In the genomic region with DNA sequence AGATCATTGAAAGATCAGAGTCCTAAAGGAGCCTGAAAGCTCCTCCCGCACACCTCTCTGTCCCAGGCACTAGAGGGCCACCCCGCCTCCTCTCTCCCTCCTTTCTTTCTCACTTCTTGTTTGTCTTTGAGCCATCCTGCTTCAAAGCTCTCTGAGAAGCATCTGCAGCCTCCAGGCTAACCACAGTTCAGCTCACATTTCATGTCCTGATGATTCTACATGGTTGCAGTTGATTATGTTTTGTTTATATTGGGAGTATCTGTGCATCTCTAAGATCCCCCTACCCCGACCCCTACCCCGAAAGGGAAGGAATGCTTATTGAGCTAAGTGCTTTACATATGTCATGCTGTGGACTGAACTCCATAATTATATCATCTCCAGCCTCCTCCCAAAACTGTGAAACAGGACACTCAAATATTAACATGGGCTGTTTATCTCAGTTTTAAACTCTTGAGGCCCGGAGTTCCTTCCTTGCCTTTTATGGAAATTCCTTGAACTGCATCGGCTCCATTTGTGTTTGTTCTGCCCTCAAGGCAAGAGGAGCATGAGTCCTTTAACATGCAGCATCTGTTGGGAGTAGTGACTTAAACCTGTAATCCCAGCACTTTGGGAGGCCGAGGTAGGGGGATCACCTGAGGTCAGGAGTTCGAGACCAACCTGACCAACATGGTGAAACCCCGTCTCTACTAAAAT, we compare ENCODE assay signal across 8 cellular contexts. TPM values are rescaled to one million over a fixed set of nuclear protein-coding genes. Genes with fewer than 3 reads are reported as not detected.
A peak's percentile ranks its signal among the peaks of the same experiment; 100 is the strongest.
DNase-seq lines count a peak whose midpoint lies in the region; TF ChIP-seq lines count a peak whose summit lies in the region.

No MANE protein-coding gene starts in this region.

- no peaks in the 10 kb centered on the region for H3K36me3 Mint-ChIP-seq in activated T-helper 2 cell treated with anti-CD3 and anti-CD28 coated beads, Interferon-gamma antibody, Interleukin-2, Interleukin-4, amounts not matched to agents 10 μg/mL and 5 μg/mL and 100 μg/mL, durations not matched to agents 14 hours and 24 hours and 36 hours (ENCODE audit: low read depth)

- peaks cover 11% of the 10 kb centered on the region for H3K27me3 Mint-ChIP-seq in activated T-helper 2 cell treated with anti-CD3 and anti-CD28 coated beads, Interferon-gamma antibody, Interleukin-2, Interleukin-4, amounts not matched to agents 10 μg/mL and 5 μg/mL and 100 μg/mL, durations not matched to agents 14 hours and 24 hours and 36 hours (ENCODE audit: low read depth)

- H3K9me3 ChIP-seq in uterus, result no peaks in the 10 kb centered on the region

- H3K4me1 Mint-ChIP-seq in activated T-helper 2 cell treated with anti-CD3 and anti-CD28 coated beads, Interferon-gamma antibody, Interleukin-2, Interleukin-4, amounts not matched to agents 10 μg/mL and 5 μg/mL and 100 μg/mL, durations not matched to agents 14 hours and 24 hours and 36 hours (ENCODE audit: low read depth), result peaks cover 12% of the 10 kb centered on the region

- H3K27ac Mint-ChIP-seq in activated T-helper 2 cell treated with anti-CD3 and anti-CD28 coated beads, Interferon-gamma antibody, Interleukin-2, Interleukin-4, amounts not matched to agents 10 μg/mL and 5 μg/mL and 100 μg/mL, durations not matched to agents 14 hours and 24 hours and 36 hours, result no peak overlapping the region

- peaks cover 8% of the 10 kb centered on the region for H3K9me3 Mint-ChIP-seq in activated T-helper 2 cell treated with anti-CD3 and anti-CD28 coated beads, Interferon-gamma antibody, Interleukin-2, Interleukin-4, amounts not matched to agents 10 μg/mL and 5 μg/mL and 100 μg/mL, durations not matched to agents 14 hours and 24 hours and 36 hours

- TF ChIP-seq POLR2A in uterus (IDR thresholded peaks at IDR 0.05), result no peak

- H3K36me3 ChIP-seq in uterus, result no peaks in the 10 kb centered on the region

- TF ChIP-seq CTCF in uterus (IDR thresholded peaks at IDR 0.05), result no peak

- H3K4me3 Mint-ChIP-seq in activated T-helper 2 cell treated with anti-CD3 and anti-CD28 coated beads, Interferon-gamma antibody, Interleukin-2, Interleukin-4, amounts not matched to agents 10 μg/mL and 5 μg/mL and 100 μg/mL, durations not matched to agents 14 hours and 24 hours and 36 hours (ENCODE audit: low read depth), result no peak overlapping the region

- peak; percentile 12 for DNase-seq in stimulated activated CD4-positive, alpha-beta T cell treated with anti-CD3 and anti-CD28 coated beads, Interleukin-15, amount 100 ng/mL, for 24 hours
- no peak for DNase-seq in stimulated activated CD4-positive, alpha-beta T cell treated with anti-CD3 and anti-CD28 coated beads, Interleukin-4, amount 100 ng/mL, for 24 hours
- DNase-seq in HCEC 1CT (peak; percentile 82), NCI-H1105 treated with DMSO at 0.1 percent for 48 hours (lab: John Stamatoyannopoulos, UW) (peak; percentile 27), kidney glomerular epithelial cell (lab: John Stamatoyannopoulos, UW) (peak; percentile 25), uterus (no peak), cerebellar nuclear complex (lab: John Stamatoyannopoulos, UW) (no peak)
- peak; percentile 17 for DNase-seq in activated T-helper 2 cell treated with anti-CD3 and anti-CD28 coated beads, Interferon-gamma antibody, Interleukin-2, Interleukin-4, amounts not matched to agents 10 μg/mL and 5 μg/mL and 100 μg/mL, durations not matched to agents 14 hours and 24 hours and 36 hours (ENCODE audit: low spot score)

- peak overlapping the region; percentile 0 to 66 for H3K27ac ChIP-seq in uterus

- H3K4me3 ChIP-seq in uterus, result no peak overlapping the region

- H3K27me3 ChIP-seq in uterus, result no peaks in the 10 kb centered on the region

- peaks cover 0 to 8% of the 10 kb centered on the region in 2 donors for H3K4me1 ChIP-seq in uterus

- intact Hi-C loops in activated T-helper 2 cell treated with anti-CD3 and anti-CD28 coated beads, Interferon-gamma antibody, Interleukin-2, Interleukin-4, amounts not matched to agents 10 μg/mL and 5 μg/mL and 100 μg/mL, durations not matched to agents 14 hours and 24 hours and 36 hours (cut with micrococcal nuclease), result no loop called here
- intact Hi-C loops in uterus (cut with DNase I; ENCODE audit: low total_unique reads), result no loop called here

RNA-seq across cellular contexts. Expression of a gene that starts 30.9 kb away (rescaled TPM):
- 6.5 and 6.6 TPM in 2 replicates for total RNA-seq in activated T-helper 2 cell treated with anti-CD3 and anti-CD28 coated beads, Interferon-gamma antibody, Interleukin-2, Interleukin-4, amounts not matched to agents 10 μg/mL and 5 μg/mL and 100 μg/mL, durations not matched to agents 14 hours and 24 hours and 36 hours
- total RNA-seq in uterus, result 10 to 100 TPM; 12.6 to 44.8 (median 32.3) TPM

Comparison
In these comparisons a context has a peak if more than half of its experiments do, and no peak if none do; other contexts are left out.
1. DNase-seq: peak in stimulated activated CD4-positive, alpha-beta T cell treated with anti-CD3 and anti-CD28 coated beads, Interleukin-15, amount 100 ng/mL, for 24 hours (single experiment), HCEC 1CT (single experiment), NCI-H1105 treated with DMSO at 0.1 percent for 48 hours (single experiment), activated T-helper 2 cell treated with anti-CD3 and anti-CD28 coated beads, Interferon-gamma antibody, Interleukin-2, Interleukin-4, amounts not matched to agents 10 μg/mL and 5 μg/mL and 100 μg/mL, durations not matched to agents 14 hours and 24 hours and 36 hours (single experiment) and kidney glomerular epithelial cell (single experiment); none in stimulated activated CD4-positive, alpha-beta T cell treated with anti-CD3 and anti-CD28 coated beads, Interleukin-4, amount 100 ng/mL, for 24 hours (single experiment), uterus (0 of 2) and cerebellar nuclear complex (0 of 2).